In the genomic region with DNA sequence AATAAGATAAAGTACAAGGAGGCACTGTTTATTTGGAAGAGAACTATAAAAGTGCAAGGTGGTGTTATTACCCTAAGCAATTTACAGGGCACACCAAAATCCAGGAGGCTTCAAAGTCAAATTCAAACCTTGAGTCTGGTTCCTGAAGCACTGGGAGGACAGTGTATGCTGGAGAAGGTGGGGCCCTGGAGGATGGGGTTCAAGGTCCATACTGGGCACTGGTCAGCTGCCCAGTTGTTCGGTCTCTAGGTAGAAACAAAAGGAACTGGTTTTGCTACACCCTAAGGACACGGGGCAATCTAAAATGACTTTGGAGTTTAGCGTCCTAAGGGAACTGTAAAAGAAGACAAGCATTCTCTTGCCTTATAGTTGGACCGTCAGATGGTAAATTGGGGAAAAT, we compare ENCODE assay signal across 17 cellular contexts.
DNase-seq lines count a peak whose midpoint lies in the region; ATAC-seq and TF ChIP-seq lines count a peak whose summit lies in the region.
"Had no signal": no experiment of that assay in that cellular context is flagged by ENCODE, and none has a peak within 500 bp of the region (broad histone marks: within the 10 kb centered on the region; RNA-seq: fewer than 3 reads in every experiment).

No MANE protein-coding gene starts in this region.

- no peak for TF ChIP-seq CTCF in right lobe of liver (IDR thresholded peaks at IDR 0.05)

- WGBS in right lobe of liver (ENCODE audit: insufficient coverage, low coverage, low lambda C conversion rate, missing lambda C conversion rate): 57% methylated on average over 2 of the region's 4 CpGs

- H3K4me1 ChIP-seq in right lobe of liver: peaks cover 0 to 9% (median 0%) of the 10 kb centered on the region in 4 donors
- H3K4me1 ChIP-seq: BLaER1, Caco-2, HAP-1 had no signal

- H3K27ac ChIP-seq in right lobe of liver: no peak overlapping the region
- H3K27ac ChIP-seq: 22Rv1, BLaER1, C4-2B had no signal

- no peak overlapping the region for H3K4me3 ChIP-seq in right lobe of liver
- H3K4me3 ChIP-seq: BLaER1, HAP-1 had no signal

- ATAC-seq in left lobe of liver (peak; percentile 99), right lobe of liver (peak; percentile 86 to 97 (median 90)), HG03521 (IDR thresholded peaks at IDR 0.05; ENCODE audit: unreplicated experiment) (no peak), Right ventricle myocardium superior (ENCODE audit: poor library complexity) (no peak)
- ATAC-seq: CD8-positive, alpha-beta T cell had no signal

- DNase-seq in HT-29 (ENCODE audit: low spot score): peak; percentile 8
- DNase-seq in left lobe of liver (ENCODE audit: low spot score): peak; percentile 54
- DNase-seq in right lobe of liver: peak; percentile 29 to 62 (median 59)
- DNase-seq in head of caudate nucleus: no peak
- no peak for DNase-seq in Right ventricle myocardium superior
- DNase-seq: Caco-2; CD4-positive, CD25-positive, alpha-beta regulatory T cell; CD8-positive, alpha-beta T cell; DMS153; DND-41; GOT3; HFFc6 had no signal

- H3K27me3 ChIP-seq in right lobe of liver: no peaks in the 10 kb centered on the region
- H3K27me3 ChIP-seq: BLaER1 had no signal

- TF ChIP-seq POLR2A in right lobe of liver (IDR thresholded peaks at IDR 0.05): no peak

- H3K9me3 ChIP-seq in right lobe of liver: no peaks in the 10 kb centered on the region
- H3K9me3 ChIP-seq: BLaER1, Caco-2, HAP-1 had no signal

- intact Hi-C loops in right lobe of liver (cut with DNase I): no loop called here
- intact Hi-C loops in head of caudate nucleus (cut with DNase I): no loop called here
- intact Hi-C loops in Right ventricle myocardium superior (cut with DNase I): no loop called here

- H3K36me3 ChIP-seq in right lobe of liver: no peaks in the 10 kb centered on the region
- H3K36me3 ChIP-seq: BLaER1, HAP-1 had no signal

Comparison
In these comparisons a context has a peak if more than half of its experiments do, and no peak if none do; other contexts are left out.
1. DNase-seq: peak in HT-29 (single experiment), left lobe of liver (single experiment) and right lobe of liver (3 of 3); none in head of caudate nucleus (0 of 42) and Right ventricle myocardium superior (single experiment).
2. ATAC-seq: peak in left lobe of liver (single experiment) and right lobe of liver (4 of 4); none in HG03521 (single experiment) and Right ventricle myocardium superior (single experiment).